ENCODE assay signal across 23 cellular contexts in the genomic region with DNA sequence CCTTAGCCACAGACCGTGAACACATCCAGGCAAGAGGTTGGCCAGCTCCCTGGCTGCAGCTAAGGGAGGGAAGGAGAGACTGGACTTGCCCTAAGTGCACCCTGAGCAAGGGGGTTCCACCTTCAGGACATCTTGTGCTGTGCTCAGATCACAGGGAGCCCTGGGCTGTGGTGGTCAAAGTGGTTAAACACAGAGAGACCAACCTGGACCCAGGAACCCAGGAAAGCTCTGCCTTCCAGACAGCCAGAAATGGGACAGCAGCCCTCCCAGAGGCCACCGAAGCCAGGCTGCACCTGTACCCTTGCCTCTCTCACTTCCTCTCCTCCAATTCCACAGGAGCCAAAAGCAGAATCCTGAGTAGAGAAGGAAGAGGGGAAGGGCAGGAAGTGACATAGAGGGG.
A peak's percentile ranks its signal among the peaks of the same experiment; 100 is the strongest.
DNase-seq lines count a peak whose midpoint lies in the region; ATAC-seq, FAIRE-seq and TF ChIP-seq lines count a peak whose summit lies in the region.
"Had no signal": no experiment of that assay in that cellular context is flagged by ENCODE, and none has a peak within 500 bp of the region (broad histone marks: within the 10 kb centered on the region; RNA-seq: fewer than 3 reads in every experiment).

No MANE protein-coding gene starts in this region.

- H4K20me1 ChIP-seq in HepG2 (ENCODE audit: insufficient read depth, low read length), result no peaks in the 10 kb centered on the region

- intact Hi-C loops in HepG2 (cut with micrococcal nuclease; ENCODE audit: unreplicated experiment), result no loop called here
- intact Hi-C loops in right lobe of liver (cut with DNase I), result no loop called here
- intact Hi-C loops in kidney (cut with DNase I), result no loop called here
- intact Hi-C loops in spleen (cut with DNase I; ENCODE audit: low total_unique reads), result no loop called here

- H3K9me3 ChIP-seq in HepG2 (ENCODE audit: low read length) (no peaks in the 10 kb centered on the region), right lobe of liver (no peaks in the 10 kb centered on the region), kidney (ENCODE audit: control insufficient read depth in 1 of 2, low read length in 2 of 2) (no peaks in the 10 kb centered on the region), spleen (no peaks in the 10 kb centered on the region)

- H3K36me3 ChIP-seq in HepG2 (replicated peaks in 1 of 2; ENCODE audit: control insufficient read depth in 1 of 2, insufficient read depth in 2 of 2, low read length in 2 of 2) (no peaks in the 10 kb centered on the region), right lobe of liver (no peaks in the 10 kb centered on the region), kidney (ENCODE audit: control insufficient read depth in 1 of 2, insufficient read depth in 2 of 2, low read length in 2 of 2) (no peaks in the 10 kb centered on the region), spleen (no peaks in the 10 kb centered on the region)

- no peak overlapping the region for H3K9ac ChIP-seq in HepG2 (ENCODE audit: insufficient read depth, low read depth, low read length)
- no peak overlapping the region for H3K9ac ChIP-seq in kidney (ENCODE audit: low read length in 2 of 2)

- in situ Hi-C loops in HepG2 (cut with HindIII; ENCODE audit: extremely low pct_ligation_motif_present, low pct_unique_long_range_greater_than_20kb), result no loop called here

- TF ChIP-seq RAD21 in HepG2 (CRISPR knock-in tag; IDR thresholded peaks at IDR 0.05), result no peak

- CTCF ChIA-PET in HepG2 (lab: Yijun Ruan, JAX; ENCODE audit: low intra/inter-chr PET ratio, low total read pairs), result no interaction called here

- H3K79me2 ChIP-seq in HepG2 (ENCODE audit: insufficient read depth, low read length), result no peaks in the 10 kb centered on the region

- no peak overlapping the region for H2AFZ ChIP-seq in HepG2 (ENCODE audit: low read length)
- H2AFZ ChIP-seq: PC-9 had no signal

- no peak for FAIRE-seq in HepG2 (lab: Jason Lieb, UNC)
- no peak for FAIRE-seq in kidney (lab: Jason Lieb, UNC)
- FAIRE-seq: GM12892, H1, K562 had no signal

- no peak for DNase-seq in HepG2 (ENCODE audit: low spot score)
- no peak for DNase-seq in right lobe of liver
- peak; percentile 28 for DNase-seq in kidney
- peak; percentile 41 for DNase-seq in spleen
- no peak for DNase-seq in retina
- DNase-seq in activated CD4-positive, CD25-positive, alpha-beta regulatory T cell treated with anti-CD3 and anti-CD28 coated beads, Interleukin-2, amount 50 U/mL, for 72 hours, result no peak
- DNase-seq: DMS153, DND-41, Kasumi-1, NCI-H1092 treated with DMSO at 0.1 percent for 48 hours, NCI-H1436, NCI-H187, NCI-H2081 treated with DMSO at 0.1 percent for 48 hours, NCI-H524, NCI-H82, PC-9, Right ventricle myocardium superior, RPMI8226 had no signal

- H3K27me3 ChIP-seq in HepG2 (ENCODE audit: control insufficient read depth in 1 of 2, insufficient read depth in 2 of 2, low read length in 2 of 2) (peaks cover 6 to 43% of the 10 kb centered on the region in 2 experiments; a peak in 4 of 5 replicates), right lobe of liver (no peaks in the 10 kb centered on the region), spleen (replicated peaks in 1 of 7) (peaks cover 0 to 19% (median 0%) of the 10 kb centered on the region in 7 donors)

- H3K4me1 ChIP-seq in HepG2 (ENCODE audit: insufficient read depth, low read length), result no peaks in the 10 kb centered on the region
- no peaks in the 10 kb centered on the region for H3K4me1 ChIP-seq in right lobe of liver
- no peaks in the 10 kb centered on the region for H3K4me1 ChIP-seq in kidney (ENCODE audit: control insufficient read depth in 1 of 2, insufficient read depth in 1 of 2, low read depth in 1 of 2, low read length in 2 of 2)
- H3K4me1 ChIP-seq in spleen, result no peaks in the 10 kb centered on the region

- peak; percentile 25; the same call in 2 of the 3 replicates for ATAC-seq in HepG2
- ATAC-seq in right lobe of liver, result no peak
- no peak for ATAC-seq in GM19455 (IDR thresholded peaks at IDR 0.05; ENCODE audit: unreplicated experiment)
- ATAC-seq: HCT116, K562 had no signal

- no peak overlapping the region for H3K4me2 ChIP-seq in HepG2 (ENCODE audit: low read depth, low read length)
- H3K4me2 ChIP-seq: PC-9 had no signal

- no peak overlapping the region for H3K27ac ChIP-seq in HepG2 (ENCODE audit: extremely low read length, insufficient read depth, low read length)
- H3K27ac ChIP-seq in right lobe of liver, result no peak overlapping the region
- H3K27ac ChIP-seq in kidney (ENCODE audit: low read depth in 2 of 2, low read length in 2 of 2), result no peak overlapping the region
- no peak overlapping the region for H3K27ac ChIP-seq in spleen
- H3K27ac ChIP-seq: PC-9 had no signal

- no peak for TF ChIP-seq POLR2A in HepG2 (IDR thresholded peaks at IDR 0.05; ENCODE audit: insufficient read depth in 1 of 2, low read depth in 2 of 2, low read length in 2 of 2)
- TF ChIP-seq POLR2A in right lobe of liver (IDR thresholded peaks at IDR 0.05), result no peak
- TF ChIP-seq POLR2A in spleen (IDR thresholded peaks at IDR 0.05), result no peak

- BruUV-seq in HepG2 (replicated peaks; lab: Mats Ljungman, UMichigan), result no TSS peak

- no peak for TF ChIP-seq EP300 in HepG2 (IDR thresholded peaks at IDR 0.05; ENCODE audit: low read depth in 2 of 2, low read length in 2 of 2)
- no peak for TF ChIP-seq EP300 in HepG2 (CRISPR knock-in tag; IDR thresholded peaks at IDR 0.05; ENCODE audit: borderline replicate concordance)

- 14% methylated on average over 2 of the region's 2 CpGs for WGBS in HepG2 (ENCODE audit: low lambda C conversion rate)
- WGBS in right lobe of liver (ENCODE audit: insufficient coverage, low coverage, low lambda C conversion rate, missing lambda C conversion rate), result 50% methylated on average over 2 of the region's 2 CpGs
- WGBS in spleen, 5 donors, result 60 to 88% (median 70%) methylated on average over 2 of the region's 2 CpGs

- POLR2A ChIA-PET in HepG2 (lab: Yijun Ruan, JAX), result no interaction called here

- H3K4me3 ChIP-seq in HepG2 (replicated peaks in 1 of 3; ENCODE audit: insufficient read depth in 1 of 3, low read depth in 2 of 3, low read length in 3 of 3), result no peak overlapping the region
- no peak overlapping the region for H3K4me3 ChIP-seq in right lobe of liver
- H3K4me3 ChIP-seq in kidney (ENCODE audit: low read length in 2 of 2), result no peak overlapping the region
- H3K4me3 ChIP-seq in spleen, result no peak overlapping the region
- H3K4me3 ChIP-seq: K562, PC-9 had no signal

- TF ChIP-seq CTCF in HepG2 (CRISPR knock-in tag; IDR thresholded peaks at IDR 0.05) (no peak), right lobe of liver (IDR thresholded peaks at IDR 0.05) (no peak), kidney (IDR thresholded peaks at IDR 0.05; ENCODE audit: borderline replicate concordance, extremely low read depth, insufficient read depth) (no peak), spleen (IDR thresholded peaks at IDR 0.05 in 8 of 11, conservative IDR thresholded peaks at IDR 0.05 in 3 of 11) (no peak)

TF ChIP-seq in HepG2, 621 proteins besides CTCF, POLR2A, EP300 and RAD21 (continues in another document):
- TF ChIP-seq TCF7 (IDR thresholded peaks at IDR 0.05; ENCODE audit: low read depth) (no peak), ZIK1 (CRISPR knock-in tag; IDR thresholded peaks at IDR 0.05; ENCODE audit: borderline replicate concordance, low read depth) (no peak), SP4 (CRISPR knock-in tag; IDR thresholded peaks at IDR 0.05) (no peak), ISL2 (CRISPR knock-in tag; IDR thresholded peaks at IDR 0.05) (no peak), MIER3 (CRISPR knock-in tag; IDR thresholded peaks at IDR 0.05; ENCODE audit: borderline replicate concordance) (no peak), CBFB (CRISPR knock-in tag; IDR thresholded peaks at IDR 0.05) (no peak), KLF9 (CRISPR knock-in tag; IDR thresholded peaks at IDR 0.05; ENCODE audit: low read depth) (no peak), SOX5 (CRISPR knock-in tag; IDR thresholded peaks at IDR 0.05; ENCODE audit: borderline replicate concordance) (no peak), ZNF652 (CRISPR knock-in tag; IDR thresholded peaks at IDR 0.05; ENCODE audit: borderline replicate concordance, low read depth) (no peak), PITX1 (CRISPR knock-in tag; IDR thresholded peaks at IDR 0.05) (no peak), ZNF546 (CRISPR knock-in tag; conservative IDR thresholded peaks at IDR 0.05) (no peak), ZNF33A (CRISPR knock-in tag; IDR thresholded peaks at IDR 0.05; ENCODE audit: borderline replicate concordance) (no peak), ZBTB20 (CRISPR knock-in tag; IDR thresholded peaks at IDR 0.05; ENCODE audit: borderline replicate concordance, low read depth) (no peak), SNAPC2 (CRISPR knock-in tag; IDR thresholded peaks at IDR 0.05) (no peak), FOXO1 (CRISPR knock-in tag; IDR thresholded peaks at IDR 0.05) (no peak)
- TF ChIP-seq, protein P1, sequence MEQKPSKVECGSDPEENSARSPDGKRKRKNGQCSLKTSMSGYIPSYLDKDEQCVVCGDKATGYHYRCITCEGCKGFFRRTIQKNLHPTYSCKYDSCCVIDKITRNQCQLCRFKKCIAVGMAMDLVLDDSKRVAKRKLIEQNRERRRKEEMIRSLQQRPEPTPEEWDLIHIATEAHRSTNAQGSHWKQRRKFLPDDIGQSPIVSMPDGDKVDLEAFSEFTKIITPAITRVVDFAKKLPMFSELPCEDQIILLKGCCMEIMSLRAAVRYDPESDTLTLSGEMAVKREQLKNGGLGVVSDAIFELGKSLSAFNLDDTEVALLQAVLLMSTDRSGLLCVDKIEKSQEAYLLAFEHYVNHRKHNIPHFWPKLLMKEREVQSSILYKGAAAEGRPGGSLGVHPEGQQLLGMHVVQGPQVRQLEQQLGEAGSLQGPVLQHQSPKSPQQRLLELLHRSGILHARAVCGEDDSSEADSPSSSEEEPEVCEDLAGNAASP (CRISPR knock-in tag; IDR thresholded peaks at IDR 0.05; ENCODE audit: borderline replicate concordance), result no peak
- TF ChIP-seq, protein P2, sequence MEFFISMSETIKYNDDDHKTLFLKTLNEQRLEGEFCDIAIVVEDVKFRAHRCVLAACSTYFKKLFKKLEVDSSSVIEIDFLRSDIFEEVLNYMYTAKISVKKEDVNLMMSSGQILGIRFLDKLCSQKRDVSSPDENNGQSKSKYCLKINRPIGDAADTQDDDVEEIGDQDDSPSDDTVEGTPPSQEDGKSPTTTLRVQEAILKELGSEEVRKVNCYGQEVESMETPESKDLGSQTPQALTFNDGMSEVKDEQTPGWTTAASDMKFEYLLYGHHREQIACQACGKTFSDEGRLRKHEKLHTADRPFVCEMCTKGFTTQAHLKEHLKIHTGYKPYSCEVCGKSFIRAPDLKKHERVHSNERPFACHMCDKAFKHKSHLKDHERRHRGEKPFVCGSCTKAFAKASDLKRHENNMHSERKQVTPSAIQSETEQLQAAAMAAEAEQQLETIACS (CRISPR knock-in tag; IDR thresholded peaks at IDR 0.05), result no peak

Comparison
In these comparisons a context has a peak if more than half of its experiments do, and no peak if none do; other contexts are left out.
1. DNase-seq: peak in kidney (single experiment) and spleen (single experiment); none in HepG2 (single experiment), right lobe of liver (0 of 3), retina (single experiment) and activated CD4-positive, CD25-positive, alpha-beta regulatory T cell treated with anti-CD3 and anti-CD28 coated beads, Interleukin-2, amount 50 U/mL, for 72 hours (single experiment).